Comparison of ENCODE assay signal across 8 cellular contexts in the genomic region with DNA sequence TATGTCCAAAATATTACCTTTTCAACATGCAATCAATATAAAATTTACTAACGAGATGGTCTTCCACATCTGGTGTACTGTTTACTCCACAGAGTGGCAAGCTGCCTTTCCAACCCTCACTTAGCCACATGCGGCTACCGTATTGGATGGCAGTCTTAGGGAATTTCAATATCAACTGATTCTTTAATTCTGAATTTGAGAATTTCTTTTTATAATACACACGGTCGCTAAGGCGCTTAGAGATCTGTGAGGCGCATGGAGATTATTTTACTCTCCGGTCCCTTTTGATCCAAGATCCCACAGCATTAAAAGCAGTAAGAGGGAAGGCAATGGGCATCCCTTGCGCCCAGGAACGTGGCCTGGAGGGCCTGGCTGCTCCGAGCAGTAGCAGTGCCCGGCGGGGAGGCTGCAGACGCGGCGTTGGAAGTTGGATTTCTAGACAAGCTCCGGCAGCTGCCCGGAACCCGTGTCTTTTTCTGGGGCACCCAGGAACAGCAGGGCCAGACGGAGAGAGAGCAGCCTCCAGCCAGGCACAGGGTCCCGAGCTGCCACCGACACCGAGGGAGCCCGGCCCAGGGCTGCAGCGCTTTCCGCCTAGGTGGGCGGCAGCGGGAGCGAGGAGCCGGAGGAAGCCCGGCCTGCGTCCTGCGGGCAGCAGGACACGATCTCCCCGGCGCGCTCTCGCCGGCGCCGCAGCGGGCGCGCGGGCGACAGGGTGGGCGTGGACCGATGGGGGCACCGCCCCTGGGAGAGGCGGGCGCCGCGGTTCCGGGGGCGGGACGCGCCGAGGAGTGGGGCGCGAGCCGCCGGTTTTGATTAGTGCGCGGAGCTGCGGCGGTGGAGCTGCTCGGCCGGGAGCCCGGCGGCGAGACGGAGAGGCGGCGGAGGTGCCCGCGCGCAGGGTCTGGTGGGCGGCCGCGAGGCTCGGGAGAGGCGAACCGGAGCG. TPM values are rescaled to one million over a fixed set of nuclear protein-coding genes. Genes with fewer than 3 reads are reported as not detected.
A peak's percentile ranks its signal among the peaks of the same experiment; 100 is the strongest.
DNase-seq lines count a peak whose midpoint lies in the region; ATAC-seq, FAIRE-seq and TF ChIP-seq lines count a peak whose summit lies in the region.

TSS of gene UGCG (plus strand) at position 819 of the 946 bp plus-strand sequence. CDS start 402 bp downstream, outside the sequence.

- peak within 1 kb of the TSS; percentile 91 to 97 (median 95) for H3K27ac Mint-ChIP-seq in CD4-positive, alpha-beta memory T cell
- H3K27ac Mint-ChIP-seq in activated CD8-positive, alpha-beta memory T cell treated with anti-CD3 and anti-CD28 coated beads, Interleukin-2, amount 10 ng/mL, durations not matched to agents 7 days and 5 days: peak within 1 kb of the TSS; percentile 83

- peak within 1 kb of the TSS; percentile 75; the same call in 1 of the 2 replicates for H3K18ac ChIP-seq in H1 (ENCODE audit: extremely low read depth, low read length)

- H3K23me2 ChIP-seq in H1 (ENCODE audit: low read depth, low read length): peaks cover 10% of the 10 kb centered on the region

- H3K23ac ChIP-seq in H1 (ENCODE audit: insufficient read length): no peak within 1 kb of the TSS

- H2BK12ac ChIP-seq in H1 (ENCODE audit: low read depth, low read length): no peak within 1 kb of the TSS

- peak within 1 kb of the TSS; percentile 87 to 97 for H3K4me3 ChIP-seq in CD4-positive, alpha-beta memory T cell (ENCODE audit: low read length in 2 of 2)
- H3K4me3 ChIP-seq in H1 (ENCODE audit: extremely low read depth in 1 of 4, insufficient read depth in 2 of 4, low read depth in 3 of 4, low read length in 4 of 4): peak within 1 kb of the TSS; percentile 79 to 98 (median 84)
- peak within 1 kb of the TSS; percentile 74 for H3K4me3 ChIP-seq in mesodermal cell (ENCODE audit: extremely low read depth, insufficient read depth, low read length, poor library complexity, severe bottlenecking)

- peaks cover 57% of the 10 kb centered on the region for H3K4me1 ChIP-seq in CD4-positive, alpha-beta memory T cell (ENCODE audit: insufficient read depth, low read length)
- H3K4me1 ChIP-seq in H1 (replicated peaks in 1 of 4; ENCODE audit: control insufficient read depth in 3 of 4, insufficient read depth in 4 of 4, low read length in 3 of 4) (peaks cover 0 to 4% (median 0%) of the 10 kb centered on the region in 4 experiments; a peak in 3 of 7 replicates), mesodermal cell (ENCODE audit: control insufficient read depth, insufficient read depth, low read length, poor library complexity, severe bottlenecking) (peaks cover 4% of the 10 kb centered on the region)

- H3K27me3 ChIP-seq in CD4-positive, alpha-beta memory T cell (ENCODE audit: insufficient read depth, low read length): no peaks in the 10 kb centered on the region
- no peaks in the 10 kb centered on the region for H3K27me3 ChIP-seq in H1 (replicated peaks in 1 of 4; ENCODE audit: control insufficient read depth in 3 of 4, extremely low read depth in 1 of 4, insufficient read depth in 3 of 4, low read length in 3 of 4)

- TF ChIP-seq POLR2A in H1 (IDR thresholded peaks at IDR 0.05; ENCODE audit: control extremely low read depth in 1 of 2, low read depth in 2 of 2, low read length in 2 of 2): peak; percentile 65 to 94

- FAIRE-seq in H1 (lab: Jason Lieb, UNC): no peak

- 4% methylated on average over 49 of the region's 84 CpGs; no CpG with 5 or more reads in 1 of the 2 experiments for WGBS in H1 (ENCODE audit: extremely low coverage in 1 of 2, insufficient coverage in 1 of 2, insufficient read length in 1 of 2, insufficient replicate concordance in 2 of 2, low coverage in 1 of 2, low lambda C conversion rate in 2 of 2, missing lambda C conversion rate in 1 of 2), 2 experiments
- whole genome bisulfite sequencing in mesodermal cell (ENCODE audit: insufficient coverage in 2 of 2), 2 experiments: 2% methylated on average over 55 to 74 of the region's 84 CpGs

- TF ChIP-seq EP300 in H1 (IDR thresholded peaks at IDR 0.05; ENCODE audit: borderline replicate concordance in 1 of 2, low read depth in 2 of 2, low read length in 2 of 2): no peak

- peak within 1 kb of the TSS; percentile 70 for H3K27ac ChIP-seq in CD4-positive, alpha-beta memory T cell (ENCODE audit: low read depth, low read length)
- H3K27ac ChIP-seq in H1 (ENCODE audit: low read depth, low read length): peak within 1 kb of the TSS; percentile 71; the same call in 1 of the 2 replicates
- H3K27ac ChIP-seq in mesodermal cell (ENCODE audit: low read depth, low read length, severe bottlenecking): peak within 1 kb of the TSS; percentile 85

- peak within 1 kb of the TSS; percentile 69 for H3K4ac ChIP-seq in H1 (replicated peaks; ENCODE audit: insufficient read length, low read depth, low read length)

- H2BK15ac ChIP-seq in H1 (ENCODE audit: low read length): no peak within 1 kb of the TSS

- no peak within 1 kb of the TSS for H2BK120ac ChIP-seq in H1 (replicated peaks; ENCODE audit: low read depth, low read length)

- no peak within 1 kb of the TSS for H3K14ac ChIP-seq in H1 (ENCODE audit: insufficient read length)

- CTCF ChIA-PET in CD4-positive, alpha-beta memory T cell (lab: Charles Lee; ENCODE audit: partially characterized antibody): interaction anchor here (0.6 to 3.1 kb wide), 4 partner anchors 19 to 178 kb away, joined by 3 to 19 read pairs (median 5); no protein-coding TSS in a partner anchor
- CTCF ChIA-PET in activated CD8-positive, alpha-beta memory T cell treated with anti-CD3 and anti-CD28 coated beads, Interleukin-2, amount 10 ng/mL, durations not matched to agents 7 days and 5 days (lab: Charles Lee): interaction anchor here (0.7 to 3.0 kb wide), 4 partner anchors 20 to 419 kb away, joined by 3 to 15 read pairs (median 8); no protein-coding TSS in a partner anchor
- CTCF ChIA-PET in H1 (lab: Charles Lee; ENCODE audit: partially characterized antibody): interaction anchor here (1.1 kb wide), 1 partner anchor 156 kb away, joined by 4 read pairs; no protein-coding TSS in a partner anchor

- DNase-seq in CD4-positive, alpha-beta memory T cell: peak; percentile 84 to 92 (median 89)
- DNase-seq in HK-2 (ENCODE audit: unreplicated experiment) (peak; percentile 91), NOMO-1 (lab: John Stamatoyannopoulos, UW; ENCODE audit: unreplicated experiment in 2 of 2) (peak; percentile 87 to 89), H1 (ENCODE audit: low read depth in 1 of 2, low spot score in 2 of 2) (peak; percentile 60 to 91)
- DNase-seq in activated CD8-positive, alpha-beta memory T cell treated with anti-CD3 and anti-CD28 coated beads, Interleukin-2, amount 10 ng/mL, durations not matched to agents 7 days and 5 days: peak; percentile 87
- DNase-seq in stimulated activated CD8-positive, alpha-beta memory T cell treated with anti-CD3 and anti-CD28 coated beads, Interleukin-15, amount 100 ng/mL, for 24 hours (ENCODE audit: low read depth): peak; percentile 79

- H4K91ac ChIP-seq in H1 (replicated peaks; ENCODE audit: insufficient read length, low read length): peak within 1 kb of the TSS; percentile 84

- no peaks in the 10 kb centered on the region for H3K27me3 Mint-ChIP-seq in CD4-positive, alpha-beta memory T cell
- H3K27me3 Mint-ChIP-seq in activated CD8-positive, alpha-beta memory T cell treated with anti-CD3 and anti-CD28 coated beads, Interleukin-2, amount 10 ng/mL, durations not matched to agents 7 days and 5 days: no peaks in the 10 kb centered on the region

- peaks cover 0 to 4% of the 10 kb centered on the region in 2 donors for H3K36me3 Mint-ChIP-seq in CD4-positive, alpha-beta memory T cell
- no peaks in the 10 kb centered on the region for H3K36me3 Mint-ChIP-seq in activated CD8-positive, alpha-beta memory T cell treated with anti-CD3 and anti-CD28 coated beads, Interleukin-2, amount 10 ng/mL, durations not matched to agents 7 days and 5 days

- H4K20me1 ChIP-seq in H1 (replicated peaks in 1 of 2; ENCODE audit: control insufficient read depth in 1 of 2, insufficient read depth in 2 of 2, low read length in 2 of 2): peaks cover 0 to 4% of the 10 kb centered on the region in 2 experiments

- H3K4me2 ChIP-seq in H1 (ENCODE audit: insufficient read depth in 1 of 2, low read depth in 2 of 2, low read length in 2 of 2): peak within 1 kb of the TSS; percentile 77 to 91

- intact Hi-C loops in CD4-positive, alpha-beta memory T cell (cut with micrococcal nuclease): loop anchor here (1.0 to 5.0 kb wide), 8 partner anchors 29 to 484 kb away; partner anchors contain the start of genes DNAJC25, HSDL2 and PTBP3

- H3K79me1 ChIP-seq in H1 (ENCODE audit: low read depth, low read length): peaks cover 3% of the 10 kb centered on the region; the same call in 1 of the 2 replicates

- peak within 1 kb of the TSS; percentile 58 to 81 (median 72) for H3K9ac ChIP-seq in H1 (replicated peaks in 1 of 4; ENCODE audit: extremely low read depth in 1 of 4, low read depth in 3 of 4, low read length in 3 of 4)

- peak within 1 kb of the TSS; percentile 72 for H4K5ac ChIP-seq in H1 (ENCODE audit: insufficient read length, low read depth, low read length)

- peak within 1 kb of the TSS; percentile 77; the same call in 1 of the 2 replicates for H4K8ac ChIP-seq in H1 (ENCODE audit: extremely low read depth, insufficient read depth, low read length)

- H3K4me3 Mint-ChIP-seq in CD4-positive, alpha-beta memory T cell: peak within 1 kb of the TSS; percentile 90 to 96 (median 93)
- H3K4me3 Mint-ChIP-seq in activated CD8-positive, alpha-beta memory T cell treated with anti-CD3 and anti-CD28 coated beads, Interleukin-2, amount 10 ng/mL, durations not matched to agents 7 days and 5 days: peak within 1 kb of the TSS; percentile 82

- TF ChIP-seq CTCF in H1 (IDR thresholded peaks at IDR 0.05; ENCODE audit: control extremely low read depth in 1 of 3, insufficient read depth in 1 of 3, low read depth in 1 of 3, low read length in 3 of 3): no peak

- H2AK5ac ChIP-seq in H1 (ENCODE audit: low read depth, low read length): no peak within 1 kb of the TSS

- H3K36me3 ChIP-seq in CD4-positive, alpha-beta memory T cell (ENCODE audit: insufficient read depth, low read length): no peaks in the 10 kb centered on the region
- H3K36me3 ChIP-seq in H1 (ENCODE audit: control insufficient read depth in 2 of 4, insufficient read depth in 4 of 4, low read length in 3 of 4) (no peaks in the 10 kb centered on the region), mesodermal cell (ENCODE audit: control insufficient read depth, insufficient read depth, low read length) (no peaks in the 10 kb centered on the region)

- no peaks in the 10 kb centered on the region for H3K9me3 ChIP-seq in CD4-positive, alpha-beta memory T cell (ENCODE audit: control insufficient read depth in 1 of 2, low read length in 2 of 2)
- no peaks in the 10 kb centered on the region for H3K9me3 ChIP-seq in H1 (ENCODE audit: insufficient read depth in 2 of 2, low read depth in 1 of 2, low read length in 1 of 2)
- H3K9me3 ChIP-seq in mesodermal cell (ENCODE audit: control insufficient read depth, low read length): no peaks in the 10 kb centered on the region

- H2AFZ ChIP-seq in H1 (ENCODE audit: low read length): peak within 1 kb of the TSS; percentile 6

- H3K4me1 Mint-ChIP-seq in CD4-positive, alpha-beta memory T cell: peaks cover 23 to 33% (median 31%) of the 10 kb centered on the region in 4 donors
- peaks cover 6% of the 10 kb centered on the region for H3K4me1 Mint-ChIP-seq in activated CD8-positive, alpha-beta memory T cell treated with anti-CD3 and anti-CD28 coated beads, Interleukin-2, amount 10 ng/mL, durations not matched to agents 7 days and 5 days

- H2BK20ac ChIP-seq in H1 (ENCODE audit: low read length): no peak within 1 kb of the TSS

- POLR2A ChIA-PET in CD4-positive, alpha-beta memory T cell (lab: Charles Lee; ENCODE audit: partially characterized antibody): interaction anchor here (0.6 to 4.2 kb wide), 30 partner anchors 10 to 1640 kb away, joined by 3 to 92 read pairs (median 4); partner anchors contain the start of genes DNAJC25, ECPAS, HSDL2 and PTBP3
- POLR2A ChIA-PET in H1 (lab: Charles Lee; ENCODE audit: partially characterized antibody): interaction anchor here (0.8 to 2.0 kb wide), 9 partner anchors 8 to 95 kb away, joined by 3 to 10 read pairs (median 5); no protein-coding TSS in a partner anchor

- peak; percentile 83 for ATAC-seq in GM19452 (IDR thresholded peaks at IDR 0.05; ENCODE audit: unreplicated experiment)
- ATAC-seq in activated CD8-positive, alpha-beta memory T cell treated with anti-CD3 and anti-CD28 coated beads, Interleukin-2, amount 10 ng/mL, durations not matched to agents 7 days and 5 days: peak; percentile 92

- peak within 1 kb of the TSS; percentile 95 for H3K56ac ChIP-seq in H1 (replicated peaks; ENCODE audit: insufficient read length, low read depth, low read length)

- TF ChIP-seq RAD21 in H1 (IDR thresholded peaks at IDR 0.05 in 1 of 2, conservative IDR thresholded peaks at IDR 0.05 in 1 of 2; ENCODE audit: low read depth in 2 of 2, low read length in 2 of 2): no peak

- H3K9me3 Mint-ChIP-seq in CD4-positive, alpha-beta memory T cell: no peaks in the 10 kb centered on the region
- no peaks in the 10 kb centered on the region for H3K9me3 Mint-ChIP-seq in activated CD8-positive, alpha-beta memory T cell treated with anti-CD3 and anti-CD28 coated beads, Interleukin-2, amount 10 ng/mL, durations not matched to agents 7 days and 5 days (ENCODE audit: low read depth)

- H2BK5ac ChIP-seq in H1 (ENCODE audit: low read depth, low read length): peak within 1 kb of the TSS; percentile 55

- H3K79me2 ChIP-seq in H1 (ENCODE audit: control insufficient read depth in 1 of 2, insufficient read depth in 2 of 2, low read length in 2 of 2): peaks cover 12 to 42% of the 10 kb centered on the region in 2 experiments

RNA-seq across cellular contexts. Expression of gene UGCG, which starts in this region (rescaled TPM):
- 10 to 100 TPM; 26.3 to 29.7 TPM for total RNA-seq in CD4-positive, alpha-beta memory T cell
- polyA plus RNA-seq in CD4-positive, alpha-beta memory T cell: 10 to 100 TPM; 13.0 to 14.7 TPM
- 10 to 100 TPM; 14.4 to 21.6 TPM for total RNA-seq in activated CD8-positive, alpha-beta memory T cell treated with anti-CD3 and anti-CD28 coated beads, Interleukin-2, amount 10 ng/mL, durations not matched to agents 7 days and 5 days
- 31.4 and 34.0 TPM in 2 replicates for total RNA-seq in H1 (2021; fragmentation: NEBNext Ultra II Directional; extraction: Animal tissue kit (Norgen Biotek cat#: 25700))
- polyA plus RNA-seq in H1 (2011; rRNA removed): 7.3 and 14.9 TPM in 2 replicates
- 12.3 TPM for polyA plus RNA-seq in H1 (2011; cell fraction: cytosol; rRNA removed)
- polyA plus RNA-seq in H1 (2011; cell fraction: nucleus; rRNA removed): 5.2 TPM
- 9.5 to 16.7 TPM (median 11.0 TPM) in 4 replicates for polyA plus RNA-seq in H1 (2012, experiment 1 of 2)
- polyA plus RNA-seq in H1 (2012, experiment 2 of 2): 3.1 TPM
- polyA plus RNA-seq in H1 (2013, experiment 1 of 2): 32.1 TPM
- polyA plus RNA-seq in H1 (2013, experiment 2 of 2): 38.4 TPM
- 17.3 and 18.0 TPM in 2 replicates for polyA minus RNA-seq in H1 (2011; rRNA and poly(A)+ RNA removed)
- 27.0 TPM for polyA minus RNA-seq in H1 (2011; cell fraction: cytosol; rRNA and poly(A)+ RNA removed)
- polyA minus RNA-seq in H1 (2011; cell fraction: nucleus; rRNA and poly(A)+ RNA removed): 23.6 TPM
- polyA plus RNA-seq in mesodermal cell (2013, experiment 1 of 2): 23.6 TPM
- 24.2 TPM for polyA plus RNA-seq in mesodermal cell (2013, experiment 2 of 2)

Comparison
In these comparisons a context has a peak if more than half of its experiments do, and no peak if none do; other contexts are left out.
1. Peak in every context shown above with its lines: DNase-seq, ATAC-seq, H3K4me3 ChIP-seq and H3K27ac ChIP-seq.